In the genomic region with DNA sequence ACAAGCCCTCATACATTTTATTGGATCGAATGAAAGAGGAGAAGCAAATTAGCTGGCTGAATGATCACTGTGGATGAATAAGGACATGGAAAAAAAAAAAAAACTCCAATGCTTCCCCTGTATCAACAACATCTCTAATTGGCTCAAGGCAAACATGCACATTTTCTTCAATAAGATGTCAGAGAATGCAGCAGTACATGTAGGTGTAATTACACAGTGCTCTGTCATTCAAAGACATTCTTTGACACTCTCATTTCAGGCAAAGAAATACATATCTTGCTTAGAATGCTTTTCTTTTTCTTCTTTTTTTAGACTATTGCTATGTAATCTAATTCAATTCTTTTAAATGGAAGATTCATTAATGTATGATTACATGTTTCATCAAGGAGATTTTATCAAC, we compare ENCODE assay signal across 24 cellular contexts.
"Had no signal": no experiment of that assay in that cellular context is flagged by ENCODE, and none has a peak within 500 bp of the region (broad histone marks: within the 10 kb centered on the region; RNA-seq: fewer than 3 reads in every experiment).

No MANE protein-coding gene starts in this region.

- H3K36me3 ChIP-seq: brain microvascular endothelial cell, gastrocnemius medialis, left ventricle myocardium inferior, spleen, suprapubic skin, tibial artery, upper lobe of right lung, WERI-Rb-1 had no signal

- H3K27ac ChIP-seq: brain microvascular endothelial cell, gastrocnemius medialis, left ventricle myocardium inferior, spleen, suprapubic skin, tibial artery, upper lobe of right lung, WERI-Rb-1 had no signal

- H3K9me3 ChIP-seq: gastrocnemius medialis, left ventricle myocardium inferior, spleen, suprapubic skin, tibial artery, upper lobe of right lung had no signal

- DNase-seq: activated CD4-positive, alpha-beta memory T cell treated with anti-CD3 and anti-CD28 coated beads for 36 hours; activated CD4-positive, alpha-beta T cell treated with anti-CD3 and anti-CD28 coated beads, Interleukin-2, amount 10 ng/mL, durations not matched to agents 24 days and 14 days; activated CD8-positive, alpha-beta memory T cell treated with anti-CD3 and anti-CD28 coated beads, Interleukin-2, amount 50 U/mL, for 4 hours; activated gamma-delta T cell treated with Interleukin-2 at 50 U/mL for 16 hours; activated naive CD4-positive, alpha-beta T cell treated with anti-CD3 and anti-CD28 coated beads, Interleukin-2, amount 50 U/mL, for 16 hours; activated T-cell treated with anti-CD3 and anti-CD28 coated beads, Interleukin-2, amount 50 U/mL, for 24 hours; amniotic stem cell; brain microvascular endothelial cell; cortex of kidney; effector memory CD8-positive, alpha-beta T cell; erythroblast; gastrocnemius medialis; glutamatergic neuron; left ventricle myocardium inferior; mesendoderm; natural killer cell; right cardiac atrium; spleen; stimulated activated naive CD4-positive, alpha-beta T cell; tibial artery; upper lobe of right lung; WERI-Rb-1 had no signal

- H3K4me1 ChIP-seq: gastrocnemius medialis, left ventricle myocardium inferior, spleen, suprapubic skin, tibial artery, upper lobe of right lung had no signal

- H3K4me3 ChIP-seq: gastrocnemius medialis, left ventricle myocardium inferior, lung, spleen, suprapubic skin, tibial artery, upper lobe of right lung had no signal
